ENCODE assay signal across 13 cellular contexts in the genomic region with DNA sequence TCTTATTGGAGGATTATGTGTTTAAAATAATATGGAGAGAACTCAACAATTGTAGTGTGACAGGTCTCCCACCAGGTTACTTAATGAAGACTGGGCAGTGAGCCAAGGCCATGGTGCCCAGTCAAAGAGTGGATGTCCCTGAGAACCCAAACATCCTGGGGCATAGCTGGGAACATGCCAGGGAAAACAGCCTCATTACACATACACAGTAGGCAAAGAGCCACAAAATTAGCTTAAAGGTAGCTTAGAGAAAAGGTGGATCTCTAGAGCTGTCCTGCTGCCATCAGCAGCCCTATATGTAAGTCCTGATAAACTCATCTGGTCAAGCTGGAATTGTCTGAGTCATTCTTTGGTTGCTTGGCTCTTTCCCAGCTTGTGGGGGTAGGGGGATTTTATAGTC.
DNase-seq lines count a peak whose midpoint lies in the region; ATAC-seq and TF ChIP-seq lines count a peak whose summit lies in the region.
"Had no signal": no experiment of that assay in that cellular context is flagged by ENCODE, and none has a peak within 500 bp of the region (broad histone marks: within the 10 kb centered on the region; RNA-seq: fewer than 3 reads in every experiment).

No MANE protein-coding gene starts in this region.

- H3K36me3 Mint-ChIP-seq in Calu3 (ENCODE audit: insufficient read depth, unreplicated experiment) = no peaks in the 10 kb centered on the region
- H3K36me3 Mint-ChIP-seq in mesothelial cell of epicardium = no peaks in the 10 kb centered on the region
- no peaks in the 10 kb centered on the region for H3K36me3 Mint-ChIP-seq in naive thymus-derived CD4-positive, alpha-beta T cell
- H3K36me3 Mint-ChIP-seq: activated naive CD4-positive, alpha-beta T cell treated with anti-CD3 and anti-CD28 coated beads, Interleukin-2, amount 10 ng/mL, durations not matched to agents 7 days and 5 days; immature natural killer cell had no signal

- no peaks in the 10 kb centered on the region for H3K4me1 Mint-ChIP-seq in Calu3 (ENCODE audit: low read depth, unreplicated experiment)
- peaks cover 15% of the 10 kb centered on the region for H3K4me1 Mint-ChIP-seq in mesothelial cell of epicardium
- no peaks in the 10 kb centered on the region for H3K4me1 Mint-ChIP-seq in naive thymus-derived CD4-positive, alpha-beta T cell
- H3K4me1 Mint-ChIP-seq: activated naive CD4-positive, alpha-beta T cell treated with anti-CD3 and anti-CD28 coated beads, Interleukin-2, amount 10 ng/mL, durations not matched to agents 7 days and 5 days; immature natural killer cell had no signal

- no peak overlapping the region for H3K27ac ChIP-seq in naive thymus-derived CD4-positive, alpha-beta T cell (ENCODE audit: low read depth, low read length)
- H3K27ac ChIP-seq: upper lobe of left lung had no signal

- CTCF ChIA-PET in Calu3 (lab: Charles Lee) = no interaction called here
- CTCF ChIA-PET in naive thymus-derived CD4-positive, alpha-beta T cell (lab: Charles Lee) = no interaction called here

- H3K4me3 ChIP-seq in naive thymus-derived CD4-positive, alpha-beta T cell (ENCODE audit: low read length) = no peak overlapping the region
- H3K4me3 ChIP-seq: upper lobe of left lung had no signal

- H3K27me3 Mint-ChIP-seq in Calu3 (ENCODE audit: unreplicated experiment) (peaks cover 23% of the 10 kb centered on the region), mesothelial cell of epicardium (ENCODE audit: low read depth) (peaks cover 1% of the 10 kb centered on the region)
- H3K27me3 Mint-ChIP-seq in naive thymus-derived CD4-positive, alpha-beta T cell = peaks cover 0 to 5% (median 0%) of the 10 kb centered on the region in 5 donors
- H3K27me3 Mint-ChIP-seq: activated naive CD4-positive, alpha-beta T cell treated with anti-CD3 and anti-CD28 coated beads, Interleukin-2, amount 10 ng/mL, durations not matched to agents 7 days and 5 days had no signal

- POLR2A ChIA-PET in naive thymus-derived CD4-positive, alpha-beta T cell (lab: Charles Lee) = no interaction called here

- no peaks in the 10 kb centered on the region for H3K9me3 ChIP-seq in naive thymus-derived CD4-positive, alpha-beta T cell (ENCODE audit: control insufficient read depth in 2 of 3, low read length in 3 of 3)
- H3K9me3 ChIP-seq: upper lobe of left lung had no signal

- H3K27ac Mint-ChIP-seq in Calu3 (ENCODE audit: unreplicated experiment) (no peak overlapping the region), mesothelial cell of epicardium (no peak overlapping the region)
- no peak overlapping the region for H3K27ac Mint-ChIP-seq in naive thymus-derived CD4-positive, alpha-beta T cell
- H3K27ac Mint-ChIP-seq: activated naive CD4-positive, alpha-beta T cell treated with anti-CD3 and anti-CD28 coated beads, Interleukin-2, amount 10 ng/mL, durations not matched to agents 7 days and 5 days; immature natural killer cell had no signal

- H3K27me3 ChIP-seq in naive thymus-derived CD4-positive, alpha-beta T cell (ENCODE audit: control insufficient read depth in 2 of 2, insufficient read depth in 2 of 2, low read length in 2 of 2) = no peaks in the 10 kb centered on the region
- H3K27me3 ChIP-seq: upper lobe of left lung had no signal

- ATAC-seq in naive thymus-derived CD4-positive, alpha-beta T cell = no peak

- peaks cover 3% of the 10 kb centered on the region for H3K9me3 Mint-ChIP-seq in Calu3 (ENCODE audit: low read depth, unreplicated experiment)
- H3K9me3 Mint-ChIP-seq in mesothelial cell of epicardium = peaks cover 6% of the 10 kb centered on the region
- peaks cover 0 to 1% (median 0%) of the 10 kb centered on the region in 11 donors for H3K9me3 Mint-ChIP-seq in naive thymus-derived CD4-positive, alpha-beta T cell
- H3K9me3 Mint-ChIP-seq: activated naive CD4-positive, alpha-beta T cell treated with anti-CD3 and anti-CD28 coated beads, Interleukin-2, amount 10 ng/mL, durations not matched to agents 7 days and 5 days had no signal

- BruUV-seq in Calu3 (replicated peaks; lab: Mats Ljungman, UMichigan) = no TSS peak

- no peaks in the 10 kb centered on the region for H3K36me3 ChIP-seq in naive thymus-derived CD4-positive, alpha-beta T cell (ENCODE audit: control insufficient read depth in 2 of 3, insufficient read depth in 3 of 3, low read length in 3 of 3)
- H3K36me3 ChIP-seq: upper lobe of left lung had no signal

- no peak overlapping the region for H3K4me3 Mint-ChIP-seq in Calu3 (ENCODE audit: low read depth, unreplicated experiment)
- no peak overlapping the region for H3K4me3 Mint-ChIP-seq in mesothelial cell of epicardium
- no peak overlapping the region for H3K4me3 Mint-ChIP-seq in naive thymus-derived CD4-positive, alpha-beta T cell
- H3K4me3 Mint-ChIP-seq: activated naive CD4-positive, alpha-beta T cell treated with anti-CD3 and anti-CD28 coated beads, Interleukin-2, amount 10 ng/mL, durations not matched to agents 7 days and 5 days; immature natural killer cell had no signal

- no peaks in the 10 kb centered on the region for H3K4me1 ChIP-seq in naive thymus-derived CD4-positive, alpha-beta T cell (ENCODE audit: control insufficient read depth in 2 of 2, insufficient read depth in 2 of 2, low read length in 2 of 2)
- H3K4me1 ChIP-seq: upper lobe of left lung had no signal

- no peak for TF ChIP-seq CTCF in Calu3 (IDR thresholded peaks at IDR 0.05; ENCODE audit: unreplicated experiment)
- no peak for TF ChIP-seq CTCF in mesothelial cell of epicardium (IDR thresholded peaks at IDR 0.05; ENCODE audit: unreplicated experiment)

- DNase-seq in Calu3 (peak; percentile 34), NCI-H1105 (lab: John Stamatoyannopoulos, UW) (peak; percentile 94), NCI-H69 (lab: John Stamatoyannopoulos, UW) (peak; percentile 99), cerebellum (ENCODE audit: low spot score) (peak; percentile 9), NAMALWA (ENCODE audit: low spot score) (no peak), mesothelial cell of epicardium (ENCODE audit: low spot score in 2 of 2, unreplicated experiment in 2 of 2) (no peak), T-helper 2 cell (no peak)
- DNase-seq in naive thymus-derived CD4-positive, alpha-beta T cell = no peak
- DNase-seq: activated naive CD4-positive, alpha-beta T cell treated with anti-CD3 and anti-CD28 coated beads, Interleukin-2, amount 10 ng/mL, durations not matched to agents 7 days and 5 days; GDM1; immature natural killer cell; NCI-H526 had no signal

- intact Hi-C loops in Calu3 (cut with micrococcal nuclease; ENCODE audit: unreplicated experiment) = no loop called here
- intact Hi-C loops in naive thymus-derived CD4-positive, alpha-beta T cell (cut with micrococcal nuclease) = no loop called here

Comparison
In these comparisons a context has a peak if more than half of its experiments do, and no peak if none do; other contexts are left out.
1. DNase-seq: peak in Calu3 (single experiment), NCI-H1105 (single experiment), NCI-H69 (single experiment) and cerebellum (single experiment); none in NAMALWA (single experiment), mesothelial cell of epicardium (0 of 2), T-helper 2 cell (0 of 5) and naive thymus-derived CD4-positive, alpha-beta T cell (0 of 9).